ENCODE assay signal across 2 cellular contexts in genomic region chr9:116627433-116627832, GRCh38.
TF ChIP-seq lines count a peak whose summit lies in the region.

No MANE protein-coding gene starts in this region.

TF ChIP-seq in HepG2, 621 proteins besides CTCF, POLR2A, EP300 and RAD21:
- TF ChIP-seq ZNF629 (CRISPR knock-in tag; conservative IDR thresholded peaks at IDR 0.05) (peak; percentile 81), CHD4 (IDR thresholded peaks at IDR 0.05; ENCODE audit: borderline replicate concordance, low read length) (0 out of 2 replicates have a peak, but pooled peaks have one; percentile 41), ZFX (CRISPR knock-in tag; IDR thresholded peaks at IDR 0.05; ENCODE audit: low read depth) (no peak), STAG1 (CRISPR knock-in tag; IDR thresholded peaks at IDR 0.05) (no peak), NBN (conservative IDR thresholded peaks at IDR 0.05) (no peak), FOXK2 (IDR thresholded peaks at IDR 0.05) (no peak)

TF ChIP-seq in H1, 55 proteins besides CTCF, POLR2A, EP300 and RAD21:
- TF ChIP-seq RNF2 (IDR thresholded peaks at IDR 0.05; ENCODE audit: borderline replicate concordance, low read depth, low read length, missing control alignments, poor library complexity, severe bottlenecking), result no peak
- TF ChIP-seq KDM5A (IDR thresholded peaks at IDR 0.05; ENCODE audit: low read length), result no peak
- no peak for TF ChIP-seq HDAC6 (IDR thresholded peaks at IDR 0.05; ENCODE audit: low read depth, low read length)
- TF ChIP-seq ZNF274 (IDR thresholded peaks at IDR 0.05; ENCODE audit: borderline replicate concordance, extremely low read depth, low read length), result no peak
- no peak for TF ChIP-seq SRF (IDR thresholded peaks at IDR 0.05; ENCODE audit: low read depth, low read length)
- TF ChIP-seq ATF3 (IDR thresholded peaks at IDR 0.05; ENCODE audit: insufficient read depth, low read depth, low read length), result no peak
- no peak for TF ChIP-seq RBBP5 (IDR thresholded peaks at IDR 0.05; ENCODE audit: borderline replicate concordance, low read depth, low read length)
- TF ChIP-seq CHD7 (IDR thresholded peaks at IDR 0.05; ENCODE audit: insufficient replicate concordance, low read length), result no peak
- TF ChIP-seq KDM1A (IDR thresholded peaks at IDR 0.05; ENCODE audit: borderline replicate concordance, low read length), result peak; percentile 53; the same call in 1 of the 2 replicates
